8 cellular contexts compared by ENCODE assay signal in genomic region chr1:113390871-113391642, GRCh38. TPM values are rescaled to one million over a fixed set of nuclear protein-coding genes. Genes with fewer than 3 reads are reported as not detected.
DNase-seq lines count a peak whose midpoint lies in the region; ATAC-seq and TF ChIP-seq lines count a peak whose summit lies in the region.

No MANE protein-coding gene starts in this region.

- peaks cover 17% of the 10 kb centered on the region for H3K27me3 ChIP-seq in iPS-20b (ENCODE audit: insufficient read depth, low read length)

- DNase-seq in Caki2 (ENCODE audit: low read depth) (peak; percentile 60), T-helper 1 cell (peak; percentile 16 to 47 (median 34)), astrocyte of the spinal cord (ENCODE audit: low read depth, low spot score) (no peak), SIG-M5 (lab: John Stamatoyannopoulos, UW) (no peak)

- no peak overlapping the region for H3K27ac ChIP-seq in iPS-20b (ENCODE audit: low read length)
- peak overlapping the region in 19 of 21 experiments; percentile 63 to 96 (median 86) for H3K27ac ChIP-seq in skin epidermis

- no peaks in the 10 kb centered on the region for H3K9me3 ChIP-seq in iPS-20b (ENCODE audit: insufficient read depth, low read depth, low read length)

- H3K4me3 ChIP-seq in astrocyte of the spinal cord (ENCODE audit: low read depth, low read length) (peak overlapping the region; percentile 83), iPS-20b (ENCODE audit: low read length) (peak overlapping the region; percentile 88), skin epidermis (peak overlapping the region; percentile 72 to 100 (median 93))

- in situ Hi-C loops in Caki2 (cut with HindIII; ENCODE audit: low pct_unique_long_range_greater_than_20kb, low sequenced_read_pairs): no loop called here
- in situ Hi-C loops in astrocyte of the spinal cord (cut with HindIII; ENCODE audit: low sequenced_read_pairs): no loop called here

- no peak for TF ChIP-seq CTCF in astrocyte of the spinal cord (IDR thresholded peaks at IDR 0.05; ENCODE audit: low read depth, low read length)

- peaks cover 9% of the 10 kb centered on the region for H3K4me1 ChIP-seq in iPS-20b (ENCODE audit: insufficient read depth, low read length)

- ATAC-seq in HG02642 (IDR thresholded peaks at IDR 0.05; ENCODE audit: poor library complexity, unreplicated experiment) (peak; percentile 11), GM18861 (IDR thresholded peaks at IDR 0.05; ENCODE audit: unreplicated experiment) (no peak)

- peak overlapping the region; percentile 71; the same call in 1 of the 2 replicates for H3K9ac ChIP-seq in iPS-20b (ENCODE audit: low read depth, low read length)

- H3K36me3 ChIP-seq in iPS-20b (ENCODE audit: insufficient read depth, low read depth, low read length): no peaks in the 10 kb centered on the region

RNA-seq across cellular contexts. Expression of gene MAGI3, which starts 0.7 kb away (rescaled TPM):
- 3.5 and 3.9 TPM in 2 replicates for total RNA-seq in Caki2 (2014; rRNA removed; shearing (Covaris generic); ENCODE audit: low replicate concordance)

Comparison
In these comparisons a context has a peak if more than half of its experiments do, and no peak if none do; other contexts are left out.
1. DNase-seq: peak in Caki2 (single experiment) and T-helper 1 cell (5 of 5); none in astrocyte of the spinal cord (single experiment) and SIG-M5 (single experiment).
2. Peak in every context shown above with its lines, with median percentiles within 50 percentile points of each other: H3K4me3 ChIP-seq.